In genomic region chr20:63536997-63537524, GRCh38 we compare ENCODE assay signal across 8 cellular contexts. TPM values are rescaled to one million over a fixed set of nuclear protein-coding genes. Genes with fewer than 3 reads are reported as not detected.
DNase-seq lines count a peak whose midpoint lies in the region; ATAC-seq lines count a peak whose summit lies in the region.

PTK6 (minus strand) TSS chr20:63537376; CDS start chr20:63537314, 62 bp downstream.

- peak; percentile 39 for DNase-seq in MG63
- DNase-seq in T47D (ENCODE audit: low read depth in 1 of 2, low spot score in 1 of 2) = peak; percentile 88 to 98
- no peak for DNase-seq in DMS53 (lab: John Stamatoyannopoulos, UW)
- DNase-seq in hepatic stellate cell (ENCODE audit: low spot score) = no peak
- no peak for DNase-seq in NCI-H1048 (lab: John Stamatoyannopoulos, UW)

- H3K9me3 ChIP-seq in MG63 = no peaks in the 10 kb centered on the region
- no peaks in the 10 kb centered on the region for H3K9me3 ChIP-seq in mononuclear cell (ENCODE audit: low read depth, low read length)

- no peak within 1 kb of the TSS for H3K27ac ChIP-seq in ACC112 (ENCODE audit: low read depth, low read length)

- H3K4me3 ChIP-seq in ACC112 (ENCODE audit: low read depth, low read length) (peak within 1 kb of the TSS; percentile 55), MG63 (peak within 1 kb of the TSS; percentile 36), mononuclear cell (ENCODE audit: low read length) (peak within 1 kb of the TSS; percentile 34)

- H2AFZ ChIP-seq in ACC112 (ENCODE audit: low read length, unreplicated experiment) = no peak within 1 kb of the TSS

- ATAC-seq in GM19438 (IDR thresholded peaks at IDR 0.05; ENCODE audit: low read depth, unreplicated experiment) = peak; percentile 16

- H3K27me3 ChIP-seq in ACC112 (ENCODE audit: insufficient read depth, low read length) = no peaks in the 10 kb centered on the region; the same call in 1 of the 2 replicates
- H3K27me3 ChIP-seq in MG63 = no peaks in the 10 kb centered on the region
- H3K27me3 ChIP-seq in mononuclear cell (ENCODE audit: insufficient read depth, low read length) = no peaks in the 10 kb centered on the region

- in situ Hi-C loops in T47D (cut with HindIII; ENCODE audit: low pct_unique_long_range_greater_than_20kb, low sequenced_read_pairs) = no loop called here

- H3K36me3 ChIP-seq in ACC112 (ENCODE audit: insufficient read depth, low read length) = no peaks in the 10 kb centered on the region
- H3K36me3 ChIP-seq in MG63 = no peaks in the 10 kb centered on the region

- no peaks in the 10 kb centered on the region for H3K79me2 ChIP-seq in ACC112 (ENCODE audit: control insufficient read depth, insufficient read depth, low read length, unreplicated experiment)

- peaks cover 15% of the 10 kb centered on the region for H3K4me1 ChIP-seq in ACC112 (ENCODE audit: control insufficient read depth, insufficient read depth, low read length, unreplicated experiment)
- peaks cover 23% of the 10 kb centered on the region for H3K4me1 ChIP-seq in mononuclear cell (ENCODE audit: insufficient read depth, low read length)

RNA-seq across cellular contexts. Expression of gene PTK6, which starts in this region (rescaled TPM):
- 0.23 and 8.0 TPM in 2 replicates for total RNA-seq in MG63 (2014; rRNA removed; shearing (Covaris generic); ENCODE audit: low replicate concordance)
- 0.52 TPM for total RNA-seq in mononuclear cell

Comparison
In these comparisons a context has a peak if more than half of its experiments do, and no peak if none do; other contexts are left out.
1. DNase-seq: peak in MG63 (single experiment) and T47D (2 of 2); none in DMS53 (single experiment), hepatic stellate cell (single experiment) and NCI-H1048 (single experiment).
2. Peak in every context shown above with its lines, with median percentiles within 50 percentile points of each other: H3K4me3 ChIP-seq.